ENCODE assay signal across 22 cellular contexts in genomic region chr6:22300287-22300998, GRCh38. TPM values are rescaled to one million over a fixed set of nuclear protein-coding genes. Genes with fewer than 3 reads are reported as not detected.
"Had no signal": no experiment of that assay in that cellular context is flagged by ENCODE, and none has a peak within 500 bp of the region (broad histone marks: within the 10 kb centered on the region; RNA-seq: fewer than 3 reads in every experiment).

No MANE protein-coding gene starts in this region.

- H3K4me3 Mint-ChIP-seq: activated CD8-positive, alpha-beta T cell treated with anti-CD3 and anti-CD28 coated beads for 36 hours; activated naive CD4-positive, alpha-beta T cell treated with anti-CD3 and anti-CD28 coated beads, Interleukin-2, amount 50 U/mL, for 24 hours; activated T-cell treated with anti-CD3 and anti-CD28 coated beads, Interleukin-2, amount 50 U/mL, for 4 hours; memory B cell; naive thymus-derived CD8-positive, alpha-beta T cell; type B pancreatic cell; WTC11 had no signal

- ATAC-seq: activated CD8-positive, alpha-beta T cell treated with anti-CD3 and anti-CD28 coated beads for 36 hours; activated T-cell treated with anti-CD3 and anti-CD28 coated beads, Interleukin-2, amount 50 U/mL, for 4 hours; left ventricle myocardium superior; naive thymus-derived CD8-positive, alpha-beta T cell; right cardiac atrium; stimulated activated naive CD8-positive, alpha-beta T cell treated with anti-CD3 and anti-CD28 coated beads, Interleukin-15, Interleukin-2, amounts not matched to agents 100 U/mL and 50 U/mL, for 24 hours; WTC11 had no signal

- H3K36me3 Mint-ChIP-seq: activated naive CD4-positive, alpha-beta T cell treated with anti-CD3 and anti-CD28 coated beads, Interleukin-2, amount 50 U/mL, for 24 hours; memory B cell; naive thymus-derived CD8-positive, alpha-beta T cell; type B pancreatic cell; WTC11 had no signal

- H3K4me2 ChIP-seq: hepatocyte had no signal

- H3K4me3 ChIP-seq: adrenal gland, hepatocyte had no signal

- H3K79me2 ChIP-seq: hepatocyte had no signal

- H3K27ac Mint-ChIP-seq: activated CD8-positive, alpha-beta T cell treated with anti-CD3 and anti-CD28 coated beads for 36 hours; activated naive CD4-positive, alpha-beta T cell treated with anti-CD3 and anti-CD28 coated beads, Interleukin-2, amount 50 U/mL, for 24 hours; memory B cell; naive thymus-derived CD8-positive, alpha-beta T cell; type B pancreatic cell; WTC11 had no signal

- H3K4me1 Mint-ChIP-seq: activated naive CD4-positive, alpha-beta T cell treated with anti-CD3 and anti-CD28 coated beads, Interleukin-2, amount 50 U/mL, for 24 hours; memory B cell had no signal

- DNase-seq: activated CD4-positive, alpha-beta T cell treated with anti-CD3 and anti-CD28 coated beads for 4 hours; activated CD8-positive, alpha-beta T cell treated with anti-CD3 and anti-CD28 coated beads for 36 hours; activated effector memory CD4-positive, alpha-beta T cell treated with anti-CD3 and anti-CD28 coated beads, Interleukin-2, amount 50 U/mL, for 16 hours; activated T-cell treated with anti-CD3 and anti-CD28 coated beads, Interleukin-2, amount 50 U/mL, for 4 hours; adrenal gland; erythroblast; left ventricle myocardium superior; naive thymus-derived CD8-positive, alpha-beta T cell; nucleus accumbens; posterior cingulate gyrus; right cardiac atrium; stimulated activated naive CD8-positive, alpha-beta T cell treated with anti-CD3 and anti-CD28 coated beads, Interleukin-15, Interleukin-2, amounts not matched to agents 100 U/mL and 50 U/mL, for 24 hours had no signal

- H3K9me3 ChIP-seq: adrenal gland had no signal

- H3K4me1 ChIP-seq: adrenal gland had no signal

- FAIRE-seq: colon, TTC549 had no signal

- H3K36me3 ChIP-seq: adrenal gland had no signal

- H3K27me3 Mint-ChIP-seq: activated CD8-positive, alpha-beta T cell treated with anti-CD3 and anti-CD28 coated beads for 36 hours; activated naive CD4-positive, alpha-beta T cell treated with anti-CD3 and anti-CD28 coated beads, Interleukin-2, amount 50 U/mL, for 24 hours; memory B cell; naive thymus-derived CD8-positive, alpha-beta T cell; type B pancreatic cell had no signal

- H3K27me3 ChIP-seq: adrenal gland, hepatocyte had no signal

- H2AFZ ChIP-seq: hepatocyte had no signal

- H3K9me3 Mint-ChIP-seq: activated CD8-positive, alpha-beta T cell treated with anti-CD3 and anti-CD28 coated beads for 36 hours; activated naive CD4-positive, alpha-beta T cell treated with anti-CD3 and anti-CD28 coated beads, Interleukin-2, amount 50 U/mL, for 24 hours; WTC11 had no signal

- H3K27ac ChIP-seq: adrenal gland, hepatocyte had no signal

RNA-seq across cellular contexts. Expression of gene PRL, which starts 3.6 kb away (rescaled TPM):
- total RNA-seq: adrenal gland, hepatocyte, kidney epithelial cell, left ventricle myocardium superior, mucosa of gallbladder, right cardiac atrium, temporal lobe, WTC11 had no signal
- polyA plus RNA-seq: adrenal gland, hepatocyte, right cardiac atrium had no signal
